Comparison of ENCODE assay signal across 2 cellular contexts in the genomic region with DNA sequence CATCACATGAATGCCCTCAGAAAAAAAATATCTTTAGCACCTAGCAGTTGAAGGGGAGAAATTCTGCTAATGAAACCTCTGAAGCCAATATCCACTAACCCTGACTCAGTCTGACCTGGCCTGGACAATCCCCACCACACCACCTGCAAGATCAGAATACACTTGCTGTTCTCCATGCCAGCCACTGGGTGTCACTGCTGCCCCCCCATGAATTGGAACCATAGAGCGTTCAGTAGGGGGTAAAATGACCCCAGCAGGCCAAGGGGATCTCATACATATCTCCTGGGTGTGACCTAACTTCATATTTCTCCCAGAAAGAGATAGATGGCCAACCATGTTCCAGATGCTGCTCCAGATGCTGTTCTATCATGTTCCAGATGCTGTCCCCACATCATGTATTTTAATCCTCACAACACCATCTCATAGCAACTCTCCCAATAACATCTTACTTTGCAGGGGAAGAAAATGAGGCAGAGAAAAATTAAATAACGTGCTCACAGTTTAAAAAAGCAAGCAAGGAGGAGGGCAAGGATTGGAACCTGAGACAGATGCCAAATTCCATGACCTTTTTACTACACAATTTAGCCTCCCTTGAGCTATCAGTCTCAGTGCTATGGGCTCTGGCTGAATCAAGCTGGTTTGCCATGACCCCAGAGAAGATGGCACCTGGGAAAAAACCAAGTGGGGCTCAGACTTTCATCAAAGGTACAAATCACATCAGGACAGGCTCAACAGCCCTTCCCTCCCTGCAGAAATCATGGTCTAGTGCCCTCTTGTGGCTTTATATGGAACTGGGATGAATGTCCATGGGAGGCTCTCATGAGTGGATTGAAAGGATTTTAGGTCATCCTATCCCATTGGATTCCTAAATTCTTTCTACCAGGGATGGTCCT.
TF ChIP-seq lines count a peak whose summit lies in the region.

No MANE protein-coding gene starts in this region.

TF ChIP-seq in A549, 52 proteins besides CTCF, POLR2A, EP300 and RAD21 (continued from another document):
- TF ChIP-seq HEYL (CRISPR knock-in tag; IDR thresholded peaks at IDR 0.05) = no peak
- no peak for TF ChIP-seq HOXB5 (CRISPR knock-in tag; IDR thresholded peaks at IDR 0.05)
- no peak for TF ChIP-seq RARB (CRISPR knock-in tag; IDR thresholded peaks at IDR 0.05)
- no peak for TF ChIP-seq NPAS2 (CRISPR knock-in tag; IDR thresholded peaks at IDR 0.05; ENCODE audit: borderline replicate concordance)
- TF ChIP-seq, protein P1, sequence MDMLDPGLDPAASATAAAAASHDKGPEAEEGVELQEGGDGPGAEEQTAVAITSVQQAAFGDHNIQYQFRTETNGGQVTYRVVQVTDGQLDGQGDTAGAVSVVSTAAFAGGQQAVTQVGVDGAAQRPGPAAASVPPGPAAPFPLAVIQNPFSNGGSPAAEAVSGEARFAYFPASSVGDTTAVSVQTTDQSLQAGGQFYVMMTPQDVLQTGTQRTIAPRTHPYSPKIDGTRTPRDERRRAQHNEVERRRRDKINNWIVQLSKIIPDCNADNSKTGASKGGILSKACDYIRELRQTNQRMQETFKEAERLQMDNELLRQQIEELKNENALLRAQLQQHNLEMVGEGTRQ (IDR thresholded peaks at IDR 0.05) = no peak
- TF ChIP-seq HOXB13 (CRISPR knock-in tag; IDR thresholded peaks at IDR 0.05; ENCODE audit: low read depth) = no peak
- no peak for TF ChIP-seq SREBF2 (IDR thresholded peaks at IDR 0.05)
- no peak for TF ChIP-seq ESRRA (IDR thresholded peaks at IDR 0.05; ENCODE audit: borderline replicate concordance, low read length)
- TF ChIP-seq EHMT2 (IDR thresholded peaks at IDR 0.05; ENCODE audit: low read depth) = peak; percentile 29; the same call in 1 of the 2 replicates
- TF ChIP-seq HDAC2 (IDR thresholded peaks at IDR 0.05) = no peak
- TF ChIP-seq TP53 (CRISPR knock-in tag; IDR thresholded peaks at IDR 0.05) = no peak

TF ChIP-seq in SK-N-SH treated with all-trans-retinoic acid at 6 μM for 48 hours, 23 proteins besides CTCF, POLR2A, EP300 and RAD21 (continued from another document):
- TF ChIP-seq, protein P2, sequence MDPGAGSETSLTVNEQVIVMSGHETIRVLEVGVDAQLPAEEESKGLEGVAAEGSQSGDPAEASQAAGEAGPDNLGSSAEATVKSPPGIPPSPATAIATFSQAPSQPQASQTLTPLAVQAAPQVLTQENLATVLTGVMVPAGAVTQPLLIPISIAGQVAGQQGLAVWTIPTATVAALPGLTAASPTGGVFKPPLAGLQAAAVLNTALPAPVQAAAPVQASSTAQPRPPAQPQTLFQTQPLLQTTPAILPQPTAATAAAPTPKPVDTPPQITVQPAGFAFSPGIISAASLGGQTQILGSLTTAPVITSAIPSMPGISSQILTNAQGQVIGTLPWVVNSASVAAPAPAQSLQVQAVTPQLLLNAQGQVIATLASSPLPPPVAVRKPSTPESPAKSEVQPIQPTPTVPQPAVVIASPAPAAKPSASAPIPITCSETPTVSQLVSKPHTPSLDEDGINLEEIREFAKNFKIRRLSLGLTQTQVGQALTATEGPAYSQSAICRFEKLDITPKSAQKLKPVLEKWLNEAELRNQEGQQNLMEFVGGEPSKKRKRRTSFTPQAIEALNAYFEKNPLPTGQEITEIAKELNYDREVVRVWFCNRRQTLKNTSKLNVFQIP (CRISPR knock-in tag; IDR thresholded peaks at IDR 0.05; ENCODE audit: borderline replicate concordance, low read depth) = no peak
